In genomic region chr13:31431722-31432137, GRCh38 we compare ENCODE assay signal across 8 cellular contexts.
A peak's percentile ranks its signal among the peaks of the same experiment; 100 is the strongest.
DNase-seq lines count a peak whose midpoint lies in the region; ATAC-seq and TF ChIP-seq lines count a peak whose summit lies in the region.

No MANE protein-coding gene starts in this region.

- no peaks in the 10 kb centered on the region for H3K36me3 Mint-ChIP-seq in activated naive CD4-positive, alpha-beta T cell treated with anti-CD3 and anti-CD28 coated beads for 36 hours (ENCODE audit: low read depth)

- H3K27me3 Mint-ChIP-seq in activated naive CD4-positive, alpha-beta T cell treated with anti-CD3 and anti-CD28 coated beads for 36 hours (ENCODE audit: low read depth), result peaks cover 4% of the 10 kb centered on the region

- no peaks in the 10 kb centered on the region for H3K27me3 ChIP-seq in Peyer's patch

- H3K27ac Mint-ChIP-seq in activated naive CD4-positive, alpha-beta T cell treated with anti-CD3 and anti-CD28 coated beads for 36 hours, result no peak overlapping the region

- CTCF ChIA-PET in activated naive CD4-positive, alpha-beta T cell treated with anti-CD3 and anti-CD28 coated beads for 36 hours (lab: Charles Lee), result interaction anchor here (0.5 to 2.7 kb wide), 11 partner anchors 9 to 309 kb away, joined by 3 to 15 read pairs (median 5); no protein-coding TSS in a partner anchor

- intact Hi-C loops in activated naive CD4-positive, alpha-beta T cell treated with anti-CD3 and anti-CD28 coated beads for 36 hours (cut with micrococcal nuclease), result loop anchor here (1.0 kb wide), 1 partner anchor 311 kb away; no protein-coding TSS in a partner anchor
- intact Hi-C loops in left ventricle myocardium superior (cut with micrococcal nuclease), result no loop called here

- DNase-seq in NCI-H2171 treated with DMSO at 0.1 percent for 48 hours (lab: John Stamatoyannopoulos, UW) (peak; percentile 15), NCI-H2171 (lab: John Stamatoyannopoulos, UW) (no peak), Peyer's patch (peak in 2 of 3 donors; percentile 30 to 65), left ventricle myocardium superior (peak; percentile 56), midbrain (lab: John Stamatoyannopoulos, UW) (no peak)
- peak; percentile 68 for DNase-seq in activated naive CD4-positive, alpha-beta T cell treated with anti-CD3 and anti-CD28 coated beads for 36 hours
- peak; percentile 3 to 37 for DNase-seq in stimulated activated CD4-positive, alpha-beta T cell treated with anti-CD3 and anti-CD28 coated beads, Interleukin-12 subunit alpha, Interleukin-12 subunit beta, amount 100 ng/mL, for 24 hours (ENCODE audit: low read depth in 2 of 2)

- H3K4me3 ChIP-seq in Peyer's patch, result no peak overlapping the region

- no peak for TF ChIP-seq POLR2A in Peyer's patch (IDR thresholded peaks at IDR 0.05)

- TF ChIP-seq CTCF in Peyer's patch (IDR thresholded peaks at IDR 0.05), result peak in 5 of 6 experiments; percentile 40 to 80 (median 44)

- no peak overlapping the region for H3K27ac ChIP-seq in Peyer's patch

- H3K4me1 ChIP-seq in Peyer's patch, result no peaks in the 10 kb centered on the region

- H3K4me3 Mint-ChIP-seq in activated naive CD4-positive, alpha-beta T cell treated with anti-CD3 and anti-CD28 coated beads for 36 hours, result no peak overlapping the region

- ATAC-seq in HG03066 (IDR thresholded peaks at IDR 0.05; ENCODE audit: low read depth, unreplicated experiment) (peak; percentile 66), left ventricle myocardium superior (peak; percentile 70)

- H3K4me1 Mint-ChIP-seq in activated naive CD4-positive, alpha-beta T cell treated with anti-CD3 and anti-CD28 coated beads for 36 hours (ENCODE audit: low read depth), result no peaks in the 10 kb centered on the region

- no peaks in the 10 kb centered on the region for H3K36me3 ChIP-seq in Peyer's patch

- no peaks in the 10 kb centered on the region for H3K9me3 Mint-ChIP-seq in activated naive CD4-positive, alpha-beta T cell treated with anti-CD3 and anti-CD28 coated beads for 36 hours

- H3K9me3 ChIP-seq in Peyer's patch, result no peaks in the 10 kb centered on the region

Comparison
In these comparisons a context has a peak if more than half of its experiments do, and no peak if none do; other contexts are left out.
1. DNase-seq: peak in NCI-H2171 treated with DMSO at 0.1 percent for 48 hours (single experiment), Peyer's patch (2 of 3), activated naive CD4-positive, alpha-beta T cell treated with anti-CD3 and anti-CD28 coated beads for 36 hours (single experiment), left ventricle myocardium superior (single experiment) and stimulated activated CD4-positive, alpha-beta T cell treated with anti-CD3 and anti-CD28 coated beads, Interleukin-12 subunit alpha, Interleukin-12 subunit beta, amount 100 ng/mL, for 24 hours (2 of 2); none in NCI-H2171 (single experiment) and midbrain (single experiment).